Comparison of ENCODE assay signal across 1 cellular context in genomic region chr5:177596775-177597238, GRCh38.
TF ChIP-seq lines count a peak whose summit lies in the region.

No MANE protein-coding gene starts in this region.

TF ChIP-seq in GM12878, 131 proteins besides CTCF, POLR2A, EP300 and RAD21:
- TF ChIP-seq ZBED1 (IDR thresholded peaks at IDR 0.05; ENCODE audit: borderline replicate concordance) (no peak), FOS (IDR thresholded peaks at IDR 0.05; ENCODE audit: borderline replicate concordance, extremely low read depth, insufficient read length) (no peak), USF1 (IDR thresholded peaks at IDR 0.05; ENCODE audit: borderline replicate concordance, extremely low read length, insufficient read depth, low read depth, low read length) (no peak), RB1 (IDR thresholded peaks at IDR 0.05; ENCODE audit: borderline replicate concordance) (no peak), SMARCA5 (IDR thresholded peaks at IDR 0.05) (no peak), POLR2AphosphoS2 (IDR thresholded peaks at IDR 0.05; ENCODE audit: low read depth, low read length) (0 out of 2 replicates have a peak, but pooled peaks have one; percentile 49), HCFC1 (IDR thresholded peaks at IDR 0.05; ENCODE audit: low read length) (no peak), CUX1 (IDR thresholded peaks at IDR 0.05; ENCODE audit: insufficient replicate concordance, low read depth, low read length) (no peak)
TF ChIP-seq in GM12878: peak in this region for 1.
